ENCODE assay signal across 8 cellular contexts in genomic region chr21:44892536-44893277, GRCh38. TPM values are rescaled to one million over a fixed set of nuclear protein-coding genes. Genes with fewer than 3 reads are reported as not detected.
DNase-seq lines count a peak whose midpoint lies in the region; ATAC-seq and TF ChIP-seq lines count a peak whose summit lies in the region.

No MANE protein-coding gene starts in this region.

- peak overlapping the region in 9 of 11 experiments; percentile 14 to 51 (median 31); a peak in 12 of 22 replicates for H3K9ac ChIP-seq in BLaER1 treated with 17β-estradiol and CSF1 and Interleukin-3, amounts not matched to agents 10 nM and 100 nM
- no peak overlapping the region for H3K9ac ChIP-seq in HCT116 (ENCODE audit: low read length)

- peak overlapping the region; percentile 35 for H3K27ac Mint-ChIP-seq in activated T-helper 1 cell treated with anti-CD3 and anti-CD28 coated beads, Interleukin-12 subunit alpha, Interleukin-12 subunit beta, Interleukin-2, Interleukin-4 antibody, amounts not matched to agents 30 ng/mL and 10 ng/mL and 1 ng/mL, durations not matched to agents 14 hours and 24 hours and 36 hours
- no peak overlapping the region for H3K27ac Mint-ChIP-seq in progenitor cell of endocrine pancreas

- TF ChIP-seq RAD21 in HCT116 (IDR thresholded peaks at IDR 0.05; ENCODE audit: low read depth) = peak; percentile 77

- H4K20me1 ChIP-seq in BLaER1 treated with 17β-estradiol and CSF1 and Interleukin-3, amounts not matched to agents 10 nM and 100 nM = peaks cover 0 to 92% (median 19%) of the 10 kb centered on the region in 11 experiments; a peak in 16 of 22 replicates
- no peaks in the 10 kb centered on the region for H4K20me1 ChIP-seq in HCT116 (ENCODE audit: insufficient read depth)
- H4K20me1 ChIP-seq in OCI-LY7 (ENCODE audit: insufficient read depth, low read length) = no peaks in the 10 kb centered on the region

- no peaks in the 10 kb centered on the region for H3K9me3 ChIP-seq in BLaER1 treated with 17β-estradiol and CSF1 and Interleukin-3, amounts not matched to agents 10 nM and 100 nM (replicated peaks in 1 of 11)
- no peaks in the 10 kb centered on the region for H3K9me3 ChIP-seq in HCT116 (ENCODE audit: control insufficient read depth in 1 of 2, insufficient read depth in 1 of 2, low read depth in 1 of 2, low read length in 2 of 2)
- H3K9me3 ChIP-seq in OCI-LY7 (ENCODE audit: low read length) = no peaks in the 10 kb centered on the region

- no peak overlapping the region for H3K4me3 Mint-ChIP-seq in activated T-helper 1 cell treated with anti-CD3 and anti-CD28 coated beads, Interleukin-12 subunit alpha, Interleukin-12 subunit beta, Interleukin-2, Interleukin-4 antibody, amounts not matched to agents 30 ng/mL and 10 ng/mL and 1 ng/mL, durations not matched to agents 14 hours and 24 hours and 36 hours
- no peak overlapping the region for H3K4me3 Mint-ChIP-seq in progenitor cell of endocrine pancreas (ENCODE audit: low read depth)

- DNase-seq in HCT116 (ENCODE audit: low read depth, low spot score) = peak; percentile 26
- peak; percentile 72 for DNase-seq in OCI-LY7 (ENCODE audit: low spot score)
- DNase-seq in activated T-helper 1 cell treated with anti-CD3 and anti-CD28 coated beads, Interleukin-12 subunit alpha, Interleukin-12 subunit beta, Interleukin-2, Interleukin-4 antibody, amounts not matched to agents 30 ng/mL and 10 ng/mL and 1 ng/mL, durations not matched to agents 14 hours and 24 hours and 36 hours (ENCODE audit: low spot score) = peak; percentile 68
- DNase-seq in fibroblast of the aortic adventitia (ENCODE audit: low read depth) = peak; percentile 63
- peak; percentile 54 for DNase-seq in progenitor cell of endocrine pancreas (ENCODE audit: low spot score, unreplicated experiment)
- no peak for DNase-seq in COLO829 (ENCODE audit: low spot score)
- DNase-seq in ureter (ENCODE audit: low spot score) = no peak

- POLR2A ChIA-PET in HCT116 (lab: Charles Lee) = no interaction called here
- POLR2A ChIA-PET in OCI-LY7 (lab: Charles Lee) = interaction anchor here (0.6 to 1.0 kb wide), 2 partner anchors 39 to 86 kb away, joined by 3 to 6 read pairs; no protein-coding TSS in a partner anchor

- H3K4me1 ChIP-seq in BLaER1 treated with 17β-estradiol and CSF1 and Interleukin-3, amounts not matched to agents 10 nM and 100 nM = peaks cover 73 to 100% (median 88%) of the 10 kb centered on the region in 10 experiments
- H3K4me1 ChIP-seq in HCT116 (ENCODE audit: control insufficient read depth in 1 of 2, insufficient read depth in 2 of 2, low read length in 2 of 2) (no peaks in the 10 kb centered on the region; a peak in 1 of 4 replicates), OCI-LY7 (ENCODE audit: insufficient read depth, low read length, poor library complexity, severe bottlenecking) (no peaks in the 10 kb centered on the region)

- no peak overlapping the region for H3K4me3 ChIP-seq in BLaER1 treated with 17β-estradiol and CSF1 and Interleukin-3, amounts not matched to agents 10 nM and 100 nM
- no peak overlapping the region for H3K4me3 ChIP-seq in HCT116 (replicated peaks in 1 of 2; ENCODE audit: low read depth in 1 of 2, low read length in 2 of 2)
- H3K4me3 ChIP-seq in OCI-LY7 (ENCODE audit: low read depth, low read length, poor library complexity, severe bottlenecking) = no peak overlapping the region
- H3K4me3 ChIP-seq in fibroblast of the aortic adventitia (ENCODE audit: low read depth, low read length) = no peak overlapping the region

- CTCF ChIA-PET in HCT116 (lab: Charles Lee) = interaction anchor here (0.6 to 2.3 kb wide), 12 partner anchors 14 to 248 kb away, joined by 3 to 22 read pairs (median 4); partner anchors contain the start of genes PTTG1IP and UBE2G2
- CTCF ChIA-PET in OCI-LY7 (lab: Charles Lee; ENCODE audit: unreplicated experiment) = no interaction called here

- no peaks in the 10 kb centered on the region for H3K79me2 ChIP-seq in HCT116 (ENCODE audit: insufficient read depth, low read length)
- H3K79me2 ChIP-seq in OCI-LY7 (ENCODE audit: insufficient read depth, low read depth, low read length) = no peaks in the 10 kb centered on the region

- H3K36me3 ChIP-seq in BLaER1 treated with 17β-estradiol and CSF1 and Interleukin-3, amounts not matched to agents 10 nM and 100 nM = peaks cover 0 to 99% (median 89%) of the 10 kb centered on the region in 11 experiments; a peak in 19 of 22 replicates
- H3K36me3 ChIP-seq in HCT116 (ENCODE audit: control insufficient read depth in 1 of 2, insufficient read depth in 2 of 2, low read length in 2 of 2) (no peaks in the 10 kb centered on the region), OCI-LY7 (ENCODE audit: insufficient read depth, low read length) (no peaks in the 10 kb centered on the region)

- H3K4me1 Mint-ChIP-seq in activated T-helper 1 cell treated with anti-CD3 and anti-CD28 coated beads, Interleukin-12 subunit alpha, Interleukin-12 subunit beta, Interleukin-2, Interleukin-4 antibody, amounts not matched to agents 30 ng/mL and 10 ng/mL and 1 ng/mL, durations not matched to agents 14 hours and 24 hours and 36 hours (ENCODE audit: low read depth) = peaks cover 7% of the 10 kb centered on the region
- H3K4me1 Mint-ChIP-seq in progenitor cell of endocrine pancreas (ENCODE audit: low read depth) = no peaks in the 10 kb centered on the region

- no peaks in the 10 kb centered on the region for H3K9me3 Mint-ChIP-seq in activated T-helper 1 cell treated with anti-CD3 and anti-CD28 coated beads, Interleukin-12 subunit alpha, Interleukin-12 subunit beta, Interleukin-2, Interleukin-4 antibody, amounts not matched to agents 30 ng/mL and 10 ng/mL and 1 ng/mL, durations not matched to agents 14 hours and 24 hours and 36 hours
- H3K9me3 Mint-ChIP-seq in progenitor cell of endocrine pancreas (ENCODE audit: low read depth) = no peaks in the 10 kb centered on the region

- intact Hi-C loops in HCT116 (cut with micrococcal nuclease) (loop anchor here (5.0 kb wide), 1 partner anchor 35 kb away; no protein-coding TSS in a partner anchor), OCI-LY7 (cut with micrococcal nuclease; ENCODE audit: unreplicated experiment) (loop anchor here (1.0 to 2.0 kb wide), 2 partner anchors 18 to 40 kb away; no protein-coding TSS in a partner anchor)
- intact Hi-C loops in activated T-helper 1 cell treated with anti-CD3 and anti-CD28 coated beads, Interleukin-12 subunit alpha, Interleukin-12 subunit beta, Interleukin-2, Interleukin-4 antibody, amounts not matched to agents 30 ng/mL and 10 ng/mL and 1 ng/mL, durations not matched to agents 14 hours and 24 hours and 36 hours (cut with micrococcal nuclease) = loop anchor here (1.0 kb wide), 2 partner anchors 19 to 40 kb away; no protein-coding TSS in a partner anchor

- no peaks in the 10 kb centered on the region; a peak in 1 of 22 replicates for H3K27me3 ChIP-seq in BLaER1 treated with 17β-estradiol and CSF1 and Interleukin-3, amounts not matched to agents 10 nM and 100 nM
- H3K27me3 ChIP-seq in HCT116 (ENCODE audit: insufficient read depth, low read length) = no peaks in the 10 kb centered on the region

- TF ChIP-seq CTCF in HCT116 (IDR thresholded peaks at IDR 0.05 in 2 of 3, conservative IDR thresholded peaks at IDR 0.05 in 1 of 3; ENCODE audit: borderline replicate concordance in 1 of 3, insufficient read depth in 1 of 3, low read depth in 2 of 3, low read length in 2 of 3) (peak; percentile 76 to 94 (median 90)), OCI-LY7 (conservative IDR thresholded peaks at IDR 0.05; ENCODE audit: low read length) (peak; percentile 95), fibroblast of the aortic adventitia (IDR thresholded peaks at IDR 0.05; ENCODE audit: insufficient read depth, low read length) (peak; percentile 97), progenitor cell of endocrine pancreas (IDR thresholded peaks at IDR 0.05; ENCODE audit: unreplicated experiment) (peak; percentile 82)

- no peak overlapping the region for H2AFZ ChIP-seq in HCT116 (ENCODE audit: low read depth, low read length, poor library complexity, severe bottlenecking)
- no peak overlapping the region for H2AFZ ChIP-seq in OCI-LY7 (ENCODE audit: low read length)

- peak; percentile 89 for ATAC-seq in HCT116

- no TSS peak for BruUV-seq in HCT116 (replicated peaks; lab: Mats Ljungman, UMichigan)
- BruUV-seq in OCI-LY7 (replicated peaks; lab: Mats Ljungman, UMichigan) = no TSS peak

- peaks cover 15% of the 10 kb centered on the region for H3K36me3 Mint-ChIP-seq in activated T-helper 1 cell treated with anti-CD3 and anti-CD28 coated beads, Interleukin-12 subunit alpha, Interleukin-12 subunit beta, Interleukin-2, Interleukin-4 antibody, amounts not matched to agents 30 ng/mL and 10 ng/mL and 1 ng/mL, durations not matched to agents 14 hours and 24 hours and 36 hours (ENCODE audit: low read depth)
- no peaks in the 10 kb centered on the region for H3K36me3 Mint-ChIP-seq in progenitor cell of endocrine pancreas (ENCODE audit: insufficient read depth)

- no peaks in the 10 kb centered on the region for H3K27me3 Mint-ChIP-seq in activated T-helper 1 cell treated with anti-CD3 and anti-CD28 coated beads, Interleukin-12 subunit alpha, Interleukin-12 subunit beta, Interleukin-2, Interleukin-4 antibody, amounts not matched to agents 30 ng/mL and 10 ng/mL and 1 ng/mL, durations not matched to agents 14 hours and 24 hours and 36 hours (ENCODE audit: insufficient read depth)
- peaks cover 13% of the 10 kb centered on the region for H3K27me3 Mint-ChIP-seq in progenitor cell of endocrine pancreas

- H3K9me2 ChIP-seq in HCT116 (ENCODE audit: insufficient read depth) (no peaks in the 10 kb centered on the region), OCI-LY7 (ENCODE audit: insufficient read depth, low read length) (no peaks in the 10 kb centered on the region)

- TF ChIP-seq POLR2A in HCT116 (IDR thresholded peaks at IDR 0.05; ENCODE audit: borderline replicate concordance, extremely low read depth, insufficient read depth, insufficient read length) = no peak

- H3K4me2 ChIP-seq in BLaER1 treated with 17β-estradiol and CSF1 and Interleukin-3, amounts not matched to agents 10 nM and 100 nM = peak overlapping the region; percentile 67 to 82 (median 74)
- no peak overlapping the region for H3K4me2 ChIP-seq in HCT116 (ENCODE audit: low read length)
- no peak overlapping the region for H3K4me2 ChIP-seq in OCI-LY7 (ENCODE audit: low read length)

- peak overlapping the region; percentile 3 to 61 (median 48); a peak in 17 of 22 replicates for H3K27ac ChIP-seq in BLaER1 treated with 17β-estradiol and CSF1 and Interleukin-3, amounts not matched to agents 10 nM and 100 nM
- no peak overlapping the region for H3K27ac ChIP-seq in HCT116 (ENCODE audit: low read depth, low read length)
- H3K27ac ChIP-seq in OCI-LY7 (ENCODE audit: low read depth, low read length, poor library complexity, severe bottlenecking) = no peak overlapping the region

- RAD21 ChIA-PET in HCT116 (lab: Charles Lee; ENCODE audit: low non-redundant PET in 1 of 2, low total read pairs in 2 of 2, uncharacterized antibody in 2 of 2, unreplicated experiment in 2 of 2) = interaction anchor here in 1 of 2 experiments (0.6 kb wide), 1 partner anchor 202 kb away, joined by 3 read pairs; no protein-coding TSS in a partner anchor

RNA-seq across cellular contexts. Expression of gene PTTG1IP, which starts 19.2 kb away (rescaled TPM):
- 83.4 TPM for total RNA-seq in HCT116 (2021; ENCODE audit: unreplicated experiment)
- 71.1 and 77.6 TPM in 2 replicates for polyA plus RNA-seq in HCT116 (2012)
- 38.3 and 38.9 TPM in 2 replicates for total RNA-seq in OCI-LY7 (2014; rRNA removed; shearing (Covaris generic))
- 56.3 and 58.1 TPM in 2 replicates for total RNA-seq in OCI-LY7 (2022)
- total RNA-seq in activated T-helper 1 cell treated with anti-CD3 and anti-CD28 coated beads, Interleukin-12 subunit alpha, Interleukin-12 subunit beta, Interleukin-2, Interleukin-4 antibody, amounts not matched to agents 30 ng/mL and 10 ng/mL and 1 ng/mL, durations not matched to agents 14 hours and 24 hours and 36 hours = 46.7 and 48.7 TPM in 2 replicates
- total RNA-seq in fibroblast of the aortic adventitia (ENCODE audit: low replicate concordance) = 226 and 233 TPM in 2 replicates
- 221 and 226 TPM in 2 replicates for total RNA-seq in progenitor cell of endocrine pancreas
- total RNA-seq in ureter = 181 TPM

RNA-seq across cellular contexts. Expression of gene ITGB2, which starts 28.0 kb away (rescaled TPM):
- 1.5 TPM for total RNA-seq in HCT116 (2021; ENCODE audit: unreplicated experiment)
- polyA plus RNA-seq in HCT116 (2012) = 0.10 and 0.17 TPM in 2 replicates
- total RNA-seq in OCI-LY7 (2014; rRNA removed; shearing (Covaris generic)) = 4.2 and 11.6 TPM in 2 replicates
- total RNA-seq in OCI-LY7 (2022) = 60.8 and 78.9 TPM in 2 replicates
- total RNA-seq in activated T-helper 1 cell treated with anti-CD3 and anti-CD28 coated beads, Interleukin-12 subunit alpha, Interleukin-12 subunit beta, Interleukin-2, Interleukin-4 antibody, amounts not matched to agents 30 ng/mL and 10 ng/mL and 1 ng/mL, durations not matched to agents 14 hours and 24 hours and 36 hours = 292 and 294 TPM in 2 replicates
- total RNA-seq in fibroblast of the aortic adventitia (ENCODE audit: low replicate concordance) = 0.09 TPM in 1 of 2 replicates, not detected in the other
- total RNA-seq in progenitor cell of endocrine pancreas = 0.41 and 0.47 TPM in 2 replicates
- total RNA-seq in ureter = 35.7 TPM

RNA-seq across cellular contexts. Expression of gene SLX9, which starts 47.1 kb away (rescaled TPM):
- total RNA-seq in HCT116 (2021; ENCODE audit: unreplicated experiment) = 61.9 TPM
- polyA plus RNA-seq in HCT116 (2012) = 45.6 and 46.8 TPM in 2 replicates
- 18.6 and 37.0 TPM in 2 replicates for total RNA-seq in OCI-LY7 (2014; rRNA removed; shearing (Covaris generic))
- 53.3 and 61.6 TPM in 2 replicates for total RNA-seq in OCI-LY7 (2022)
- 83.4 and 84.7 TPM in 2 replicates for total RNA-seq in activated T-helper 1 cell treated with anti-CD3 and anti-CD28 coated beads, Interleukin-12 subunit alpha, Interleukin-12 subunit beta, Interleukin-2, Interleukin-4 antibody, amounts not matched to agents 30 ng/mL and 10 ng/mL and 1 ng/mL, durations not matched to agents 14 hours and 24 hours and 36 hours
- total RNA-seq in fibroblast of the aortic adventitia (ENCODE audit: low replicate concordance) = 6.0 and 7.4 TPM in 2 replicates
- total RNA-seq in progenitor cell of endocrine pancreas = 33.1 and 36.0 TPM in 2 replicates
- total RNA-seq in ureter = 32.4 TPM

Comparison
In these comparisons a context has a peak if more than half of its experiments do, and no peak if none do; other contexts are left out.
1. H3K27ac ChIP-seq: peak in BLaER1 treated with 17β-estradiol and CSF1 and Interleukin-3, amounts not matched to agents 10 nM and 100 nM (11 of 11); none in HCT116 (single experiment) and OCI-LY7 (single experiment).
2. H3K4me2 ChIP-seq: peak in BLaER1 treated with 17β-estradiol and CSF1 and Interleukin-3, amounts not matched to agents 10 nM and 100 nM (11 of 11); none in HCT116 (single experiment) and OCI-LY7 (single experiment).
3. DNase-seq: peak in HCT116 (single experiment), OCI-LY7 (single experiment), activated T-helper 1 cell treated with anti-CD3 and anti-CD28 coated beads, Interleukin-12 subunit alpha, Interleukin-12 subunit beta, Interleukin-2, Interleukin-4 antibody, amounts not matched to agents 30 ng/mL and 10 ng/mL and 1 ng/mL, durations not matched to agents 14 hours and 24 hours and 36 hours (single experiment), fibroblast of the aortic adventitia (single experiment) and progenitor cell of endocrine pancreas (single experiment); none in COLO829 (single experiment) and ureter (single experiment).
4. Peak in every context shown above with its lines, with median percentiles within 50 percentile points of each other: CTCF ChIP-seq.